ENCODE assay signal across 8 cellular contexts in the genomic region with DNA sequence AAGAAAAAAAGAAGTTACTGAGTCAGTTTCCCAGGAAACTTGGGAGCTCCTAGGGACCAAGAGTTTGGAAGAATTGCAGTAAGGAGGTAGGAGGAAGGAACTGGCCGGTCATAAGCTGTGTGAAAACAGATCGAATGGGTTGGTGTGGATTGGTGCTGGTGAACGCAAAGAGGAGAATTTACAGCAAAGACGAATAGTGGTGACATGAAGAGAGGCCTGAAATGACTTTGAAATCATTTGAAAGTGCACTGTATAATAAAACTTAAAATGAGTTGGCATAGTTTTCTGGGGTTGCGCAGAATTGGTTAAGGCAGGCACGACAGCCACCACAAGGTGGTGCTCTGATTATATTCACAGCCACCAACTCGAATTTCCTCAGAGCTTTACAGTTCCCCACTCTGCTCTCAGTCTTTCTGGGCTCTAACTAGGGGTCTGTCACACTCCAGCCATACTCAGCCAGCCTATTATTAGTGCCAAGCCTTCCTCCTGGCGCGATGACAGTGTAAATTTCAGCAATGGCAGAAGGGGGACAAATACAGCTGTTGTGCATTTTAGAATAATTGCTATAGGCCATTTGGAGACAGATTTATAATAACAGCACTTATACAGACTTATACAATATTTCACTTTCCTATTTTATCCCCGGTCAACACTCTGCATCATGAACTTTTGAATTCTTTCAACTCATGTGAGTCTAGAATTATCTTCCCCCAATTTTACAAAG. TPM values are rescaled to one million over a fixed set of nuclear protein-coding genes. Genes with fewer than 3 reads are reported as not detected.
DNase-seq lines count a peak whose midpoint lies in the region; ATAC-seq and TF ChIP-seq lines count a peak whose summit lies in the region.

No MANE protein-coding gene starts in this region.

- H2AFZ ChIP-seq in IMR-90 (replicated peaks; ENCODE audit: low read length, poor library complexity) (no peak overlapping the region), SK-N-SH (ENCODE audit: low read depth) (0 out of 2 replicates have a peak overlapping the region, but pooled peaks have one; percentile 76)

- H2AK5ac ChIP-seq in IMR-90 (ENCODE audit: low read depth, low read length): no peak overlapping the region

- no peak overlapping the region for H4K8ac ChIP-seq in IMR-90 (ENCODE audit: low read depth in 2 of 2, low read length in 2 of 2)

- peak; percentile 70 for TF ChIP-seq CTCF in IMR-90 (conservative IDR thresholded peaks at IDR 0.05; ENCODE audit: low read depth, low read length)
- TF ChIP-seq CTCF in SK-N-SH (IDR thresholded peaks at IDR 0.05): peak; percentile 76
- peak; percentile 74 for TF ChIP-seq CTCF in cardiac fibroblast (IDR thresholded peaks at IDR 0.05; ENCODE audit: low read depth, low read length)

- no peak overlapping the region for H2AK9ac ChIP-seq in IMR-90 (replicated peaks; ENCODE audit: low read depth, low read length, poor library complexity)

- H3K56ac ChIP-seq in IMR-90 (ENCODE audit: extremely low read depth, insufficient read depth, low read length): no peak overlapping the region

- TF ChIP-seq RAD21 in IMR-90 (IDR thresholded peaks at IDR 0.05; ENCODE audit: low read length) (peak; percentile 50), SK-N-SH (IDR thresholded peaks at IDR 0.05; ENCODE audit: low read length) (peak; percentile 80)

- H3K4me3 ChIP-seq in IMR-90 (ENCODE audit: insufficient read depth, low read depth, low read length) (no peak overlapping the region), SK-N-SH (ENCODE audit: low read depth in 2 of 2, low read length in 1 of 2) (peak overlapping the region in 1 of 2 experiments; percentile 19; a peak in 1 of 4 replicates), cardiac fibroblast (replicated peaks in 1 of 2; ENCODE audit: low read depth in 2 of 2, low read length in 2 of 2) (no peak overlapping the region)

- H3F3A ChIP-seq in SK-N-SH (replicated peaks; ENCODE audit: insufficient read depth): no peaks in the 10 kb centered on the region

- no peak for TF ChIP-seq EP300 in SK-N-SH (IDR thresholded peaks at IDR 0.05; ENCODE audit: borderline replicate concordance in 1 of 2, low read depth in 1 of 2, low read length in 1 of 2)

- no peak overlapping the region for H4K5ac ChIP-seq in IMR-90 (ENCODE audit: low read depth, low read length)

- WGBS in IMR-90 (ENCODE audit: extremely low coverage in 2 of 2, insufficient read length in 1 of 2), 2 experiments: 5% methylated on average over 3 of the region's 10 CpGs; no CpG with 5 or more reads in 1 of the 2 experiments
- WGBS in SK-N-SH (ENCODE audit: low lambda C conversion rate): 23% methylated on average over 10 of the region's 10 CpGs

- ATAC-seq in IMR-90 (ENCODE audit: low read depth) (peak; percentile 88), left lobe of liver (peak; percentile 93)

- no peaks in the 10 kb centered on the region for H3K9me1 ChIP-seq in IMR-90 (ENCODE audit: insufficient read depth, low read length)

- H2BK20ac ChIP-seq in IMR-90 (ENCODE audit: low read depth, low read length): no peak overlapping the region

- dilution Hi-C loops in IMR-90 (cut with HindIII; ENCODE audit: low sequenced_read_pairs, unreplicated experiment): no loop called here

- H3K23ac ChIP-seq in IMR-90 (ENCODE audit: low read depth, low read length): no peak overlapping the region

- no TSS peak for BruUV-seq in IMR-90 (replicated peaks; lab: Mats Ljungman, UMichigan)

- no peak overlapping the region for H2BK15ac ChIP-seq in IMR-90 (ENCODE audit: low read depth, low read length)

- no peaks in the 10 kb centered on the region for H3K79me2 ChIP-seq in SK-N-SH (ENCODE audit: insufficient read depth)

- no peaks in the 10 kb centered on the region for H3K4me1 ChIP-seq in IMR-90 (ENCODE audit: control insufficient read depth, insufficient read depth, low read length)
- H3K4me1 ChIP-seq in SK-N-SH (ENCODE audit: control insufficient read depth in 1 of 2, insufficient read depth in 2 of 2, low read depth in 1 of 2, low read length in 1 of 2): no peaks in the 10 kb centered on the region

- H2BK5ac ChIP-seq in IMR-90 (ENCODE audit: low read depth, low read length, poor library complexity, severe bottlenecking): no peak overlapping the region

- H3K36me3 ChIP-seq in IMR-90 (ENCODE audit: control insufficient read depth, insufficient read depth, low read length): no peaks in the 10 kb centered on the region
- H3K36me3 ChIP-seq in SK-N-SH (replicated peaks in 1 of 2; ENCODE audit: control insufficient read depth in 1 of 2, insufficient read depth in 2 of 2, low read length in 1 of 2): no peaks in the 10 kb centered on the region

- no peaks in the 10 kb centered on the region for H3K9me3 ChIP-seq in IMR-90 (ENCODE audit: control insufficient read depth, insufficient read depth, low read length)
- no peaks in the 10 kb centered on the region for H3K9me3 ChIP-seq in SK-N-SH

- H3K27ac ChIP-seq in IMR-90 (ENCODE audit: insufficient read depth, low read length) (no peak overlapping the region), SK-N-SH (ENCODE audit: low read depth in 2 of 2, low read length in 1 of 2) (no peak overlapping the region)

- H3K79me1 ChIP-seq in IMR-90 (ENCODE audit: low read depth in 1 of 2, low read length in 2 of 2): no peaks in the 10 kb centered on the region

- no peaks in the 10 kb centered on the region for H3K9me2 ChIP-seq in SK-N-SH

- in situ Hi-C loops in IMR-90 (cut with MboI; ENCODE audit: low sequenced_read_pairs): loop anchor here (5.0 kb wide), 1 partner anchor 366 kb away; no protein-coding TSS in a partner anchor

- TF ChIP-seq POLR2A in IMR-90 (IDR thresholded peaks at IDR 0.05; ENCODE audit: low read depth, low read length): no peak

- no peak overlapping the region for H3K4ac ChIP-seq in IMR-90 (ENCODE audit: low read depth, low read length)

- no peaks in the 10 kb centered on the region for H4K20me1 ChIP-seq in IMR-90 (ENCODE audit: insufficient read depth, low read length)
- no peaks in the 10 kb centered on the region for H4K20me1 ChIP-seq in SK-N-SH (ENCODE audit: insufficient read depth)

- H2BK120ac ChIP-seq in IMR-90 (ENCODE audit: low read depth, low read length): no peak overlapping the region

- no peak overlapping the region for H3K9ac ChIP-seq in IMR-90 (ENCODE audit: low read depth, low read length)
- no peak overlapping the region for H3K9ac ChIP-seq in SK-N-SH

- DNase-seq in NCI-H146 (lab: John Stamatoyannopoulos, UW) (peak; percentile 29), NCI-H146 treated with DMSO at 0.1 percent for 48 hours (lab: John Stamatoyannopoulos, UW; ENCODE audit: unreplicated experiment) (no peak), IMR-90 (peak; percentile 22), SK-N-SH (peak; percentile 61), cardiac fibroblast (ENCODE audit: low read depth in 2 of 2) (peak; percentile 51 to 57), left lobe of liver (ENCODE audit: low spot score) (no peak), stromal cell of bone marrow (ENCODE audit: low read depth) (peak; percentile 17), NCI-H226 (no peak)

- no peak overlapping the region for H3K14ac ChIP-seq in IMR-90 (replicated peaks; ENCODE audit: low read depth, low read length)

- H3K4me2 ChIP-seq in IMR-90 (ENCODE audit: low read depth, low read length) (no peak overlapping the region), SK-N-SH (no peak overlapping the region)

- POLR2A ChIA-PET in IMR-90 (lab: Charles Lee; ENCODE audit: unreplicated experiment) (no interaction called here), SK-N-SH (lab: Yijun Ruan, JAX) (interaction anchor here (0.7 kb wide), 1 partner anchor 368 kb away, joined by 4 read pairs; no protein-coding TSS in a partner anchor)

- intact Hi-C loops in IMR-90 (cut with micrococcal nuclease): loop anchor here (1.0 to 5.0 kb wide), 3 partner anchors 96 to 366 kb away; no protein-coding TSS in a partner anchor

- H4K91ac ChIP-seq in IMR-90 (ENCODE audit: insufficient read depth, low read depth, low read length): no peak overlapping the region

- H3K18ac ChIP-seq in IMR-90 (ENCODE audit: low read depth, low read length): no peak overlapping the region

- peaks cover 9% of the 10 kb centered on the region for H3K27me3 ChIP-seq in IMR-90 (ENCODE audit: control insufficient read depth, insufficient read depth, low read length)
- H3K27me3 ChIP-seq in SK-N-SH (ENCODE audit: insufficient read depth): no peaks in the 10 kb centered on the region; the same call in 1 of the 2 replicates

- CTCF ChIA-PET in IMR-90 (lab: Yijun Ruan, JAX) (interaction anchor here (0.6 to 5.3 kb wide), 14 partner anchors 9 to 598 kb away, joined by 3 to 43 read pairs (median 4); a partner anchor contains a TSS), SK-N-SH (lab: Yijun Ruan, JAX) (interaction anchor here (0.6 to 11.6 kb wide), 67 partner anchors 9 to 696 kb away, joined by 3 to 376 read pairs (median 5); a partner anchor contains a TSS)

TF ChIP-seq in IMR-90, 13 proteins besides CTCF, POLR2A, EP300 and RAD21 (continues in another document):
- no peak for TF ChIP-seq CHD1 (IDR thresholded peaks at IDR 0.05; ENCODE audit: low read depth, low read length)

RNA-seq across cellular contexts. Expression of a gene that starts 8.3 kb away (rescaled TPM):
- not detected in 2 replicates for total RNA-seq in IMR-90 (2012; rRNA removed)
- not detected in 2 replicates for polyA plus RNA-seq in IMR-90 (2012; rRNA removed)
- not detected in 2 replicates for polyA plus RNA-seq in IMR-90 (2012; cell fraction: cytosol; rRNA removed)
- polyA plus RNA-seq in IMR-90 (2012; cell fraction: nucleus; rRNA removed; ENCODE audit: low replicate concordance): not detected in 2 replicates
- polyA plus RNA-seq in SK-N-SH (2012; rRNA removed): not detected in 2 replicates
- not detected in 2 replicates for polyA plus RNA-seq in SK-N-SH (2012; cell fraction: cytosol; rRNA removed)
- polyA plus RNA-seq in SK-N-SH (2012; cell fraction: nucleus; rRNA removed): not detected in 2 replicates
- total RNA-seq in left lobe of liver: not detected

RNA-seq across cellular contexts. Expression of a gene that starts 20.9 kb away (rescaled TPM):
- total RNA-seq in IMR-90 (2012; rRNA removed) (24.7 and 36.0 TPM in 2 replicates), left lobe of liver (11.6 TPM)
- polyA plus RNA-seq in IMR-90 (2012; rRNA removed) (14.5 and 17.0 TPM in 2 replicates), SK-N-SH (2012; rRNA removed) (18.3 and 20.0 TPM in 2 replicates)
- polyA plus RNA-seq in IMR-90 (2012; cell fraction: cytosol; rRNA removed): 5.7 and 9.8 TPM in 2 replicates
- 6.3 and 25.3 TPM in 2 replicates for polyA plus RNA-seq in IMR-90 (2012; cell fraction: nucleus; rRNA removed; ENCODE audit: low replicate concordance)
- 16.0 and 20.8 TPM in 2 replicates for polyA plus RNA-seq in SK-N-SH (2012; cell fraction: cytosol; rRNA removed)
- 22.6 and 45.7 TPM in 2 replicates for polyA plus RNA-seq in SK-N-SH (2012; cell fraction: nucleus; rRNA removed)

Comparison
In these comparisons a context has a peak if more than half of its experiments do, and no peak if none do; other contexts are left out.
1. DNase-seq: peak in NCI-H146 (single experiment), IMR-90 (single experiment), SK-N-SH (single experiment), cardiac fibroblast (2 of 2) and stromal cell of bone marrow (single experiment); none in NCI-H146 treated with DMSO at 0.1 percent for 48 hours (single experiment), left lobe of liver (single experiment) and NCI-H226 (single experiment).
2. Peak in every context shown above with its lines, with median percentiles within 50 percentile points of each other: CTCF ChIP-seq.